ENCODE assay signal across 9 cellular contexts in the genomic region with DNA sequence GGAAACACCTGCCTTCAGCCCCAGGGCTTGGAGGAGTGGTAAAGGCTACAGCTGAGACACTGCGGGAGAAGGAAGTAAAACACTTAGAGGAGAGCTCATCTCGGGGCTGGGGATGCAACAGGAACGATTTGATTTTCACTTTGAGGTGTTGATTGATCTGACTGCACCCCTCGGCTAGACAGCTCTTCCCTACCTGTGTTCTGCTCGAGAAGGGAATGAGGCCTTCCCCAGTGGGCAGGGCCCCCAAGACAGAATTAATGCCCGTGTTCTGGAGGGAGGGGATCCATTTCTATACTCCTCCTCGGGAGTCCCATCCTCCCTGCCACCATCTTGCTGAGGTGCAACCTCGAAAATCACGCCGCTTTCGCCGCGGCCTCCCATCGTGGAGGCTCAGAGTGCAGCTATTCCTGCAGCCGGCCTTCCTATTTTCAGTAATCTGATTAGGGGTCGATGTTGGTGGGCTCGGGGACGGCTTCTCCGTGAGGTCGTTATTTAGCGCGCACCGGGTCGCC. TPM values are rescaled to one million over a fixed set of nuclear protein-coding genes. Genes with fewer than 3 reads are reported as not detected.
DNase-seq lines count a peak whose midpoint lies in the region; ATAC-seq and TF ChIP-seq lines count a peak whose summit lies in the region.
"Had no signal": no experiment of that assay in that cellular context is flagged by ENCODE, and none has a peak within 500 bp of the region (broad histone marks: within the 10 kb centered on the region; RNA-seq: fewer than 3 reads in every experiment).

No MANE protein-coding gene starts in this region.

- in situ Hi-C loops in G401 (cut with HindIII; ENCODE audit: low sequenced_read_pairs), result no loop called here

- no peaks in the 10 kb centered on the region for H4K20me1 ChIP-seq in PC-3 (ENCODE audit: low read length)
- peaks cover 44% of the 10 kb centered on the region for H4K20me1 ChIP-seq in osteoblast (ENCODE audit: insufficient read depth, low read length)

- H3K4me2 ChIP-seq in PC-3 (ENCODE audit: low read length) (peak overlapping the region; percentile 87), osteoblast (ENCODE audit: insufficient read depth, low read length) (peak overlapping the region; percentile 89)
- H3K4me2 ChIP-seq: KMS-11 had no signal

- H3K4me3 ChIP-seq in PC-3 (ENCODE audit: low read length) (peak overlapping the region; percentile 81), epithelial cell of esophagus (ENCODE audit: low read length) (peak overlapping the region; percentile 82), osteoblast (ENCODE audit: insufficient read depth, low read length) (peak overlapping the region; percentile 92)

- H3K4me1 ChIP-seq in PC-3 (ENCODE audit: insufficient read depth, low read length) (peaks cover 43% of the 10 kb centered on the region), osteoblast (ENCODE audit: insufficient read depth, low read length) (peaks cover 32% of the 10 kb centered on the region)

- no TSS peak for BruUV-seq in PC-3 (replicated peaks; lab: Mats Ljungman, UMichigan)

- H3K79me2 ChIP-seq in PC-3 (ENCODE audit: low read length), result peaks cover 64% of the 10 kb centered on the region
- peaks cover 73% of the 10 kb centered on the region for H3K79me2 ChIP-seq in osteoblast (ENCODE audit: insufficient read depth, low read length)

- no peak overlapping the region; the same call in 1 of the 2 replicates for H3K9ac ChIP-seq in PC-3 (ENCODE audit: low read length)
- H3K9ac ChIP-seq: KMS-11 had no signal

- CTCF ChIA-PET in PC-3 (lab: Charles Lee), result no interaction called here

- POLR2A ChIA-PET in PC-3 (lab: Charles Lee; ENCODE audit: unreplicated experiment), result no interaction called here

- H3F3A ChIP-seq in PC-3 (ENCODE audit: low read length, unreplicated experiment), result no peaks in the 10 kb centered on the region

- H3K27ac ChIP-seq in PC-3 (ENCODE audit: low read length) (no peak overlapping the region), osteoblast (ENCODE audit: low read depth, low read length) (peak overlapping the region; percentile 93)
- H3K27ac ChIP-seq: KMS-11 had no signal

- no peak for ATAC-seq in PC-3
- no peak for ATAC-seq in HG02623 (IDR thresholded peaks at IDR 0.05; ENCODE audit: unreplicated experiment)
- ATAC-seq in GM21576 (IDR thresholded peaks at IDR 0.05; ENCODE audit: unreplicated experiment), result no peak

- H3K9me2 ChIP-seq in PC-3 (replicated peaks; ENCODE audit: low read length), result no peaks in the 10 kb centered on the region

- H3K9me3 ChIP-seq in PC-3 (ENCODE audit: low read length) (no peaks in the 10 kb centered on the region), osteoblast (ENCODE audit: low read depth, low read length) (no peaks in the 10 kb centered on the region)

- TF ChIP-seq CTCF in PC-3 (conservative IDR thresholded peaks at IDR 0.05; ENCODE audit: low read depth, low read length) (no peak), epithelial cell of esophagus (IDR thresholded peaks at IDR 0.05; ENCODE audit: insufficient read depth, low read depth, low read length, missing control alignments) (no peak), osteoblast (IDR thresholded peaks at IDR 0.05; ENCODE audit: extremely low read depth, low read depth, low read length) (no peak)

- intact Hi-C loops in PC-3 (cut with micrococcal nuclease), result loop anchor here (5.0 to 10.0 kb wide), 2 partner anchors 43 to 166 kb away; partner anchors contain the start of genes ZBED6 and ZC3H11A

- H3K36me3 ChIP-seq in PC-3 (ENCODE audit: low read depth, low read length) (no peaks in the 10 kb centered on the region), osteoblast (ENCODE audit: insufficient read depth, low read length) (peaks cover 14% of the 10 kb centered on the region)

- H2AFZ ChIP-seq in PC-3 (ENCODE audit: low read length) (no peak overlapping the region), osteoblast (ENCODE audit: low read length) (peak overlapping the region; percentile 80)

- DNase-seq in G401 (ENCODE audit: low spot score), result peak; percentile 44
- DNase-seq in PC-3, result no peak
- DNase-seq in epithelial cell of esophagus (ENCODE audit: low read depth), result no peak
- DNase-seq in osteoblast (ENCODE audit: insufficient read length, low spot score, missing footprints), result peak; percentile 66
- DNase-seq in globus pallidus (ENCODE audit: low spot score), result no peak
- DNase-seq in iPS-NIHi7 (ENCODE audit: extremely low spot score), result no peak

- H3K27me3 ChIP-seq in PC-3 (ENCODE audit: low read length) (no peaks in the 10 kb centered on the region), osteoblast (ENCODE audit: insufficient read depth, low read length) (no peaks in the 10 kb centered on the region)

RNA-seq across cellular contexts. Expression of gene ATP2B4, which starts 2.4 kb away (rescaled TPM):
- total RNA-seq in G401 (2014; rRNA removed; shearing (Covaris generic)), result 5.4 and 6.7 TPM in 2 replicates
- total RNA-seq in PC-3 (2014; rRNA removed), result 32.7 and 49.5 TPM in 2 replicates
- 112 and 124 TPM in 2 replicates for total RNA-seq in osteoblast

Comparison
In these comparisons a context has a peak if more than half of its experiments do, and no peak if none do; other contexts are left out.
1. DNase-seq: peak in G401 (single experiment) and osteoblast (single experiment); none in PC-3 (single experiment), epithelial cell of esophagus (single experiment), globus pallidus (single experiment) and iPS-NIHi7 (single experiment).
2. Peak in every context shown above with its lines, with median percentiles within 50 percentile points of each other: H3K4me3 ChIP-seq.